Comparison of ENCODE assay signal across 21 cellular contexts in genomic region chr18:62897153-62897552, GRCh38.
A peak's percentile ranks its signal among the peaks of the same experiment; 100 is the strongest.
DNase-seq lines count a peak whose midpoint lies in the region; FAIRE-seq and TF ChIP-seq lines count a peak whose summit lies in the region.
"Had no signal": no experiment of that assay in that cellular context is flagged by ENCODE, and none has a peak within 500 bp of the region (broad histone marks: within the 10 kb centered on the region; RNA-seq: fewer than 3 reads in every experiment).

No MANE protein-coding gene starts in this region.

- H3K4me2 ChIP-seq in astrocyte (ENCODE audit: low read length), result peak overlapping the region; percentile 11

- H3K36me3 ChIP-seq in astrocyte (ENCODE audit: insufficient read depth, low read length), result no peaks in the 10 kb centered on the region

- FAIRE-seq in astrocyte (lab: Jason Lieb, UNC), result peak; percentile 71
- FAIRE-seq: GM18507 had no signal

- H3K79me2 ChIP-seq in astrocyte (ENCODE audit: insufficient read depth, low read length), result no peaks in the 10 kb centered on the region

- TF ChIP-seq CTCF in HFFc6 (IDR thresholded peaks at IDR 0.05) (no peak), astrocyte (IDR thresholded peaks at IDR 0.05; ENCODE audit: insufficient read depth, low read depth, low read length) (no peak), foreskin fibroblast (IDR thresholded peaks at IDR 0.05; ENCODE audit: low read depth, low read length) (no peak)

- peak overlapping the region; percentile 31 for H3K27ac ChIP-seq in astrocyte (ENCODE audit: low read depth, low read length)
- H3K27ac ChIP-seq: HL-60, VCaP had no signal

- intact Hi-C loops in head of caudate nucleus (cut with DNase I), result no loop called here

- H4K20me1 ChIP-seq in astrocyte (ENCODE audit: insufficient read depth, low read length), result no peaks in the 10 kb centered on the region

- peaks cover 7% of the 10 kb centered on the region for H3K4me1 ChIP-seq in astrocyte (ENCODE audit: insufficient read depth, low read length)

- H3K27ac Mint-ChIP-seq in HFFc6, result peak overlapping the region; percentile 63
- peak overlapping the region; percentile 16 for H3K27ac Mint-ChIP-seq in astrocyte (ENCODE audit: unreplicated experiment)
- H3K27ac Mint-ChIP-seq: activated CD8-positive, alpha-beta T cell treated with anti-CD3 and anti-CD28 coated beads, Interleukin-2, amount 10 ng/mL, durations not matched to agents 7 days and 5 days; activated T-helper 2 cell treated with anti-CD3 and anti-CD28 coated beads, Interferon-gamma antibody, Interleukin-2, Interleukin-4, amounts not matched to agents 10 μg/mL and 5 μg/mL and 100 μg/mL, durations not matched to agents 14 hours and 24 hours and 36 hours; stimulated activated naive CD8-positive, alpha-beta T cell treated with anti-CD3 and anti-CD28 coated beads, Interleukin-15, amount 100 ng/mL, for 72 hours had no signal

- H3K9ac ChIP-seq in astrocyte (ENCODE audit: low read length), result no peak overlapping the region

- no peaks in the 10 kb centered on the region; the same call in 1 of the 2 replicates for H3K27me3 Mint-ChIP-seq in HFFc6 (ENCODE audit: insufficient read depth)
- H3K27me3 Mint-ChIP-seq in astrocyte (ENCODE audit: low read depth, unreplicated experiment), result no peaks in the 10 kb centered on the region
- H3K27me3 Mint-ChIP-seq: stimulated activated naive CD8-positive, alpha-beta T cell treated with anti-CD3 and anti-CD28 coated beads, Interleukin-15, amount 100 ng/mL, for 72 hours had no signal

- no peaks in the 10 kb centered on the region for H3K9me3 ChIP-seq in astrocyte (ENCODE audit: insufficient read depth, low read depth, low read length)

- DNase-seq in A172 (ENCODE audit: low spot score), result peak; percentile 29
- peak; percentile 32 for DNase-seq in HFFc6
- peak; percentile 55 for DNase-seq in astrocyte (ENCODE audit: low read depth)
- DNase-seq in foreskin fibroblast, result peak; percentile 37 to 70
- no peak for DNase-seq in SKM-1 treated with dmso at 0.1 percent for 144 hours (lab: John Stamatoyannopoulos, UW; ENCODE audit: unreplicated experiment)
- no peak for DNase-seq in NCI-H1436 treated with DMSO at 0.1 percent for 48 hours (lab: John Stamatoyannopoulos, UW)
- no peak for DNase-seq in head of caudate nucleus
- no peak for DNase-seq in activated gamma-delta T cell treated with Interleukin-2 at 50 U/mL for 16 hours
- DNase-seq: 8988T; activated CD8-positive, alpha-beta T cell treated with anti-CD3 and anti-CD28 coated beads, Interleukin-2, amount 10 ng/mL, durations not matched to agents 7 days and 5 days; Calu3; glutamatergic neuron; Karpas-422; NCI-H187 treated with DMSO at 0.1 percent for 48 hours; NCI-H510A treated with DMSO at 0.1 percent for 48 hours; posterior cingulate gyrus; stimulated activated naive CD8-positive, alpha-beta T cell treated with anti-CD3 and anti-CD28 coated beads, Interleukin-15, amount 100 ng/mL, for 72 hours had no signal

- H3K4me1 Mint-ChIP-seq in HFFc6 (ENCODE audit: low read depth), result peaks cover 47% of the 10 kb centered on the region
- peaks cover 27% of the 10 kb centered on the region for H3K4me1 Mint-ChIP-seq in astrocyte (ENCODE audit: low read depth, unreplicated experiment)
- H3K4me1 Mint-ChIP-seq: stimulated activated naive CD8-positive, alpha-beta T cell treated with anti-CD3 and anti-CD28 coated beads, Interleukin-15, amount 100 ng/mL, for 72 hours had no signal

- H3K36me3 Mint-ChIP-seq in HFFc6 (ENCODE audit: low read depth) (peaks cover 17% of the 10 kb centered on the region), astrocyte (ENCODE audit: low read depth, unreplicated experiment) (peaks cover 7% of the 10 kb centered on the region)

- H3K4me3 ChIP-seq in astrocyte (ENCODE audit: insufficient read depth, low read depth, low read length) (no peak overlapping the region), foreskin fibroblast (ENCODE audit: low read depth in 1 of 2, low read length in 2 of 2) (no peak overlapping the region)

- no peaks in the 10 kb centered on the region for H3K27me3 ChIP-seq in astrocyte (ENCODE audit: insufficient read depth, low read length)

- no peak overlapping the region for H2AFZ ChIP-seq in astrocyte (ENCODE audit: low read depth, low read length)

- H3K4me3 Mint-ChIP-seq in HFFc6 (no peak overlapping the region), astrocyte (ENCODE audit: unreplicated experiment) (no peak overlapping the region)
- H3K4me3 Mint-ChIP-seq: activated CD8-positive, alpha-beta T cell treated with anti-CD3 and anti-CD28 coated beads, Interleukin-2, amount 10 ng/mL, durations not matched to agents 7 days and 5 days; stimulated activated naive CD8-positive, alpha-beta T cell treated with anti-CD3 and anti-CD28 coated beads, Interleukin-15, amount 100 ng/mL, for 72 hours had no signal

- H3K9me3 Mint-ChIP-seq in HFFc6 (no peaks in the 10 kb centered on the region), astrocyte (ENCODE audit: unreplicated experiment) (no peaks in the 10 kb centered on the region)
- H3K9me3 Mint-ChIP-seq: activated T-helper 2 cell treated with anti-CD3 and anti-CD28 coated beads, Interferon-gamma antibody, Interleukin-2, Interleukin-4, amounts not matched to agents 10 μg/mL and 5 μg/mL and 100 μg/mL, durations not matched to agents 14 hours and 24 hours and 36 hours; stimulated activated naive CD8-positive, alpha-beta T cell treated with anti-CD3 and anti-CD28 coated beads, Interleukin-15, amount 100 ng/mL, for 72 hours had no signal

Comparison
In these comparisons a context has a peak if more than half of its experiments do, and no peak if none do; other contexts are left out.
1. DNase-seq: peak in A172 (single experiment), HFFc6 (single experiment), astrocyte (single experiment) and foreskin fibroblast (2 of 2); none in SKM-1 treated with dmso at 0.1 percent for 144 hours (single experiment), NCI-H1436 treated with DMSO at 0.1 percent for 48 hours (single experiment), head of caudate nucleus (0 of 42) and activated gamma-delta T cell treated with Interleukin-2 at 50 U/mL for 16 hours (single experiment).